Comparison of ENCODE assay signal across 15 cellular contexts in genomic region chr9:89955626-89956025, GRCh38.
DNase-seq lines count a peak whose midpoint lies in the region; TF ChIP-seq lines count a peak whose summit lies in the region.
"Had no signal": no experiment of that assay in that cellular context is flagged by ENCODE, and none has a peak within 500 bp of the region (broad histone marks: within the 10 kb centered on the region; RNA-seq: fewer than 3 reads in every experiment).

No MANE protein-coding gene starts in this region.

- H3K4me3 ChIP-seq in BLaER1 (no peak overlapping the region), HEK293 (ENCODE audit: low read depth, low read length) (no peak overlapping the region), neutrophil (ENCODE audit: low read depth in 1 of 2, low read length in 1 of 2) (no peak overlapping the region), esophagus muscularis mucosa (no peak overlapping the region)

- H3K4me1 ChIP-seq in BLaER1 (peaks cover 17% of the 10 kb centered on the region), HEK293 (ENCODE audit: control insufficient read depth, insufficient read depth, low read length) (no peaks in the 10 kb centered on the region), neutrophil (ENCODE audit: control insufficient read depth in 1 of 2, insufficient read depth in 1 of 2, low read depth in 1 of 2, low read length in 1 of 2) (peaks cover 17 to 19% of the 10 kb centered on the region in 2 experiments), esophagus muscularis mucosa (peaks cover 6 to 18% (median 12%) of the 10 kb centered on the region in 4 donors)
- H3K4me1 ChIP-seq: Caco-2 had no signal

- H3K4me2 ChIP-seq in BLaER1: peak overlapping the region; percentile 37; the same call in 1 of the 2 replicates

- CTCF ChIA-PET in HEK293 (lab: Yijun Ruan, JAX): interaction anchor here (1.1 kb wide), 1 partner anchor 353 kb away, joined by 3 read pairs; no protein-coding TSS in a partner anchor

- H4K20me1 ChIP-seq in BLaER1: no peaks in the 10 kb centered on the region

- no peaks in the 10 kb centered on the region for H3K27me3 ChIP-seq in BLaER1
- H3K27me3 ChIP-seq in neutrophil: no peaks in the 10 kb centered on the region
- no peaks in the 10 kb centered on the region for H3K27me3 ChIP-seq in esophagus muscularis mucosa

- intact Hi-C loops in esophagus muscularis mucosa (cut with DNase I): no loop called here

- no peak for TF ChIP-seq EP300 in esophagus muscularis mucosa (IDR thresholded peaks at IDR 0.05)

- TF ChIP-seq POLR2A in esophagus muscularis mucosa (IDR thresholded peaks at IDR 0.05; ENCODE audit: low read depth): no peak

- H3K36me3 ChIP-seq in BLaER1 (no peaks in the 10 kb centered on the region), HEK293 (ENCODE audit: control insufficient read depth in 2 of 2, insufficient read depth in 1 of 2, low read length in 2 of 2) (no peaks in the 10 kb centered on the region), neutrophil (no peaks in the 10 kb centered on the region), esophagus muscularis mucosa (no peaks in the 10 kb centered on the region)

- TF ChIP-seq CTCF in HEK293 (tag by site-specific recombination; IDR thresholded peaks at IDR 0.05) (no peak), neutrophil (IDR thresholded peaks at IDR 0.05) (no peak), esophagus muscularis mucosa (IDR thresholded peaks at IDR 0.05) (no peak)

- DNase-seq in esophagus muscularis mucosa (ENCODE audit: extremely low spot score) (no peak), SIG-M5 (lab: John Stamatoyannopoulos, UW) (no peak), ureter (ENCODE audit: low spot score) (no peak)
- DNase-seq: 8988T; AML-193; Caco-2; Calu3; CD4-positive, alpha-beta T cell; CD8-positive, alpha-beta T cell; DMS79 treated with DMSO at 0.1 percent for 48 hours; GF-D8 had no signal

- H3K9me3 ChIP-seq in BLaER1: no peaks in the 10 kb centered on the region
- no peaks in the 10 kb centered on the region for H3K9me3 ChIP-seq in HEK293 (ENCODE audit: control insufficient read depth, insufficient read depth, low read depth, low read length)
- H3K9me3 ChIP-seq in neutrophil: no peaks in the 10 kb centered on the region
- no peaks in the 10 kb centered on the region for H3K9me3 ChIP-seq in esophagus muscularis mucosa
- H3K9me3 ChIP-seq: Caco-2 had no signal

- no peak overlapping the region for H3K9ac ChIP-seq in BLaER1

- POLR2A ChIA-PET in HEK293 (lab: Yijun Ruan, JAX): no interaction called here

- 82% methylated on average over 1 of the region's 1 CpG for WGBS in esophagus muscularis mucosa

- H3K27ac ChIP-seq in BLaER1: no peak overlapping the region
- no peak overlapping the region for H3K27ac ChIP-seq in HEK293 (ENCODE audit: extremely low read depth, low read depth, low read length)
- peak overlapping the region; percentile 19 for H3K27ac ChIP-seq in neutrophil
- H3K27ac ChIP-seq in esophagus muscularis mucosa (replicated peaks in 1 of 4): no peak overlapping the region
- H3K27ac ChIP-seq: C4-2B had no signal

TF ChIP-seq in HEK293, 187 proteins besides CTCF, POLR2A, EP300 and RAD21:
- no peak for TF ChIP-seq ZBTB1 (tag by site-specific recombination; IDR thresholded peaks at IDR 0.05)
- 0 out of 2 replicates have a peak, but pooled peaks have one; percentile 54 for TF ChIP-seq ZNF768 (tag by site-specific recombination; IDR thresholded peaks at IDR 0.05)
- TF ChIP-seq ZNF843 (tag by site-specific recombination; IDR thresholded peaks at IDR 0.05): no peak
